Comparison of ENCODE assay signal across 1 cellular context in the genomic region with DNA sequence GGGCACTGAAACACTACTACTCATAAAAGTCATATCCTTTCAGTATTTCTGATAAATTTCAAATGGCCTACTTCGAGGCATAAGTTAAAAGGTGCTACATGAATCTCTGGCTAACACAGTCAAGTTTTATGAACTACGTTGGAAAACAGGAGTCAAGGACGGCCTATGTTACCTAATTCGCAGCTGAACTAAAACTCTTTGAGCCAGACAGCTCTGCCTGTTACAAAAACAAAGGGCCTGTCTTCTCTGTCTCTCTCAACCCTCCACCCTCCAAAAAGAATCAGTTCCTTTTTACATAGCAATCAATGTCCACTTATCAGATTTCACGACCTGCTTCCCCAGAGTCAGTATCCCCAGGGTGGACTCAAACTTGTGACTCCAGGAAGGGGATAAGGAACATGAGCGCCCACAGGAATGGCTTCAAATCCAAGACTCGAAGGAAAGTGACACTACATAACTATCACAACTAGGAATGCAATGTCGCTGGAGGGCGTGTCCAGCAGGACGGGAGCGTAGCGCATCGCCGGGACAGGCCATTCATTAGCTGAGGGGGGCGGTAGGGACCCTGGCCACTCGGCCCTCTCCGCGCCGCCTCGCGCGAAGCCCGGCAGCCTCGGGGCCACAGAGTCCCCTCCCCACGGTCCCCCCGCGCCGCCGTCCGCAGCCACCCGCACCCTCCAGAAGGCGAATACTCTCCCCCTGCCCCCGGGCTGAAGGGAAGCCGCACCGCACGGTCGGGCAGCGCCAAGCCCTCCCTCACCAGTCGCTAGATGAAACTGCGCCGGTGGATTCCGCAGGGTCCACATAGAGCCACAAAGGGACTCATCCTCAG.
A peak's percentile ranks its signal among the peaks of the same experiment; 100 is the strongest.
TF ChIP-seq lines count a peak whose summit lies in the region.

No MANE protein-coding gene starts in this region.

TF ChIP-seq in GM12878, 131 proteins besides CTCF, POLR2A, EP300 and RAD21 (continued from another document):
- TF ChIP-seq BHLHE40 (IDR thresholded peaks at IDR 0.05; ENCODE audit: borderline replicate concordance in 1 of 2, low read depth in 2 of 2, low read length in 1 of 2) (peak; percentile 6 to 65; a peak in 2 of 4 replicates), LARP7 (IDR thresholded peaks at IDR 0.05) (0 out of 2 replicates have a peak, but pooled peaks have one; percentile 40), TARDBP (IDR thresholded peaks at IDR 0.05; ENCODE audit: borderline replicate concordance) (no peak), BCL11A (IDR thresholded peaks at IDR 0.05; ENCODE audit: low read depth, low read length) (no peak), SREBF1 (IDR thresholded peaks at IDR 0.05; ENCODE audit: low read length) (no peak), MYB (IDR thresholded peaks at IDR 0.05; ENCODE audit: borderline replicate concordance, low read depth, low read length) (no peak), JUND (IDR thresholded peaks at IDR 0.05; ENCODE audit: low read depth, low read length) (peak; percentile 16; the same call in 1 of the 2 replicates), PKNOX1 (IDR thresholded peaks at IDR 0.05) (0 out of 2 replicates have a peak, but pooled peaks have one; percentile 11), MXI1 (IDR thresholded peaks at IDR 0.05; ENCODE audit: low read depth, low read length) (no peak)
- TF ChIP-seq, protein P1, sequence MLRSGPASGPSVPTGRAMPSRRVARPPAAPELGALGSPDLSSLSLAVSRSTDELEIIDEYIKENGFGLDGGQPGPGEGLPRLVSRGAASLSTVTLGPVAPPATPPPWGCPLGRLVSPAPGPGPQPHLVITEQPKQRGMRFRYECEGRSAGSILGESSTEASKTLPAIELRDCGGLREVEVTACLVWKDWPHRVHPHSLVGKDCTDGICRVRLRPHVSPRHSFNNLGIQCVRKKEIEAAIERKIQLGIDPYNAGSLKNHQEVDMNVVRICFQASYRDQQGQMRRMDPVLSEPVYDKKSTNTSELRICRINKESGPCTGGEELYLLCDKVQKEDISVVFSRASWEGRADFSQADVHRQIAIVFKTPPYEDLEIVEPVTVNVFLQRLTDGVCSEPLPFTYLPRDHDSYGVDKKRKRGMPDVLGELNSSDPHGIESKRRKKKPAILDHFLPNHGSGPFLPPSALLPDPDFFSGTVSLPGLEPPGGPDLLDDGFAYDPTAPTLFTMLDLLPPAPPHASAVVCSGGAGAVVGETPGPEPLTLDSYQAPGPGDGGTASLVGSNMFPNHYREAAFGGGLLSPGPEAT (IDR thresholded peaks at IDR 0.05; ENCODE audit: low read depth), result no peak
